14 cellular contexts compared by ENCODE assay signal in the genomic region with DNA sequence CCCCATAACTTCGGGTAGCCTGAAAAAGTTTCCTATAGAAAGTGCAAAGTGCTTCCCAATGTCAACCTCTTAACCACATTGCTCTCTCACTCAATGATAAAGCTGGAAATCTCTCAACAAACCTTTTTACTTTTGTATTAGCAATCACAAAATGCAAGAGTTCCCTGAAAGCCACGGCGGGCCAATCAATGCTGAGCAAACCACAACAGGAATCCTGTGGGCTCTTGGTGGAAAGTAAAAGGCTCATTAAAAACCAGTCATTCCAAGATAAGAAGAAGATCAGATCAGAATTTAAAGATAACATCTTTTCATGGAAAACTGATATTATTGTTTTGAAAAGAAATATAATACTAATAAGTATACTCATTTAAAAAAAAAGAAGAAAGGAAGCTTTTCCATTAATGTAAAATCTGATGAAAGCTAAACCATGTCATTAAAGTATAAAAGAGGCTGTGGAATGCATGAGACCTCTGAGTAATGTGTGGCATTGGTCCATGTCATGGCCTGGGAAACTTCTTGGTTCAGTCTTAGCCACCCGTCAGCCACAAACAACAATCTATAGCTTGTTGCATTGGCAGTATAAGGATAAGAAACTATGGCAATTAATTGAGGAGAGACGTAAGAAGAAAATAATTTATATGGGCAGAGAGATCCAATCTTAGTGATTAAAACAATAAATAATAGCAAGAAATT.
DNase-seq lines count a peak whose midpoint lies in the region; TF ChIP-seq lines count a peak whose summit lies in the region.
"Had no signal": no experiment of that assay in that cellular context is flagged by ENCODE, and none has a peak within 500 bp of the region (broad histone marks: within the 10 kb centered on the region; RNA-seq: fewer than 3 reads in every experiment).

No MANE protein-coding gene starts in this region.

- DNase-seq in ELR (ENCODE audit: low read depth): peak; percentile 11
- peak; percentile 55 for DNase-seq in M059J (ENCODE audit: low read depth)
- peak; percentile 35 for DNase-seq in astrocyte of the hippocampus (ENCODE audit: low read depth, low spot score)
- no peak for DNase-seq in NCI-H526 treated with DMSO at 0.1 percent for 48 hours (lab: John Stamatoyannopoulos, UW)
- DNase-seq in SW 1271 (lab: John Stamatoyannopoulos, UW): no peak
- no peak for DNase-seq in erythroblast (lab: John Stamatoyannopoulos, UW)
- no peak for DNase-seq in GOT3 (lab: John Stamatoyannopoulos, UW)
- DNase-seq: CD4-positive, alpha-beta T cell; COR-L47; DMS79; Kasumi-1; NCI-H1092; NCI-H1436 treated with DMSO at 0.1 percent for 48 hours; NCI-H1930 had no signal

- TF ChIP-seq POLR2A in erythroblast (IDR thresholded peaks at IDR 0.05; ENCODE audit: low read length): no peak

Comparison
In these comparisons a context has a peak if more than half of its experiments do, and no peak if none do; other contexts are left out.
1. DNase-seq: peak in ELR (single experiment), M059J (single experiment) and astrocyte of the hippocampus (single experiment); none in NCI-H526 treated with DMSO at 0.1 percent for 48 hours (single experiment), SW 1271 (0 of 2), erythroblast (0 of 2) and GOT3 (single experiment).